1 cellular context compared by ENCODE assay signal in genomic region chr2:31381601-31382000, GRCh38.
TF ChIP-seq lines count a peak whose summit lies in the region.

No MANE protein-coding gene starts in this region.

TF ChIP-seq in WTC11, 78 proteins besides CTCF, POLR2A, EP300 and RAD21 (continued from another document):
- TF ChIP-seq CBFB (CRISPR knock-in tag; IDR thresholded peaks at IDR 0.05; ENCODE audit: low read depth) (no peak), MLX (CRISPR knock-in tag; IDR thresholded peaks at IDR 0.05) (no peak), TEAD4 (CRISPR knock-in tag; IDR thresholded peaks at IDR 0.05) (no peak), ZNF219 (CRISPR knock-in tag; IDR thresholded peaks at IDR 0.05; ENCODE audit: borderline replicate concordance) (no peak)
